Comparison of ENCODE assay signal across 22 cellular contexts in genomic region chr18:32303400-32303799, GRCh38.
"Had no signal": no experiment of that assay in that cellular context is flagged by ENCODE, and none has a peak within 500 bp of the region (broad histone marks: within the 10 kb centered on the region; RNA-seq: fewer than 3 reads in every experiment).

No MANE protein-coding gene starts in this region.

- DNase-seq: activated CD4-positive, alpha-beta memory T cell treated with anti-CD3 and anti-CD28 coated beads for 36 hours; activated CD4-positive, alpha-beta T cell treated with anti-CD3 and anti-CD28 coated beads for 4 hours; activated CD4-positive, CD25-positive, alpha-beta regulatory T cell; activated naive CD4-positive, alpha-beta T cell treated with Interleukin-2 at 50 U/mL for 16 hours; activated T-cell treated with anti-CD3 and anti-CD28 coated beads, Interleukin-2, amount 50 U/mL, for 48 hours; amygdala; body of pancreas; caudate nucleus; effector memory CD8-positive, alpha-beta T cell; heart right ventricle; left colon; lower lobe of right lung; natural killer cell; pancreas; stimulated activated CD4-positive, alpha-beta T cell treated with anti-CD3 and anti-CD28 coated beads, Interleukin-12 subunit alpha, Interleukin-12 subunit beta, amount 100 ng/mL, for 4 hours; stimulated activated CD4-positive, alpha-beta T cell treated with anti-CD3 and anti-CD28 coated beads, Interleukin-4, amount 100 ng/mL, for 4 hours; stimulated activated naive CD8-positive, alpha-beta T cell treated with anti-CD3 and anti-CD28 coated beads, Interleukin-15, Interleukin-2, amounts not matched to agents 100 U/mL and 50 U/mL, for 24 hours; substantia nigra had no signal

- H3K9me3 ChIP-seq: body of pancreas, esophagus muscularis mucosa, heart right ventricle, lower lobe of right lung, neutrophil, pancreas, tibial nerve had no signal

- H3K36me3 ChIP-seq: esophagus muscularis mucosa, heart right ventricle, lower lobe of right lung, neutrophil, pancreas, tibial nerve had no signal

- H3K27me3 ChIP-seq: body of pancreas, esophagus muscularis mucosa, heart right ventricle, pancreas, tibial nerve had no signal

- H3K27ac ChIP-seq: lower lobe of right lung, neutrophil had no signal

- H3K4me1 ChIP-seq: lower lobe of right lung had no signal

- H3K36me3 Mint-ChIP-seq: activated CD4-positive, alpha-beta memory T cell treated with anti-CD3 and anti-CD28 coated beads for 36 hours; natural killer cell had no signal

- H3K9me3 Mint-ChIP-seq: activated CD4-positive, alpha-beta memory T cell treated with anti-CD3 and anti-CD28 coated beads for 36 hours; effector memory CD8-positive, alpha-beta T cell; natural killer cell; T-helper 1 cell treated with Interleukin-12 subunit alpha and Interleukin-12 subunit beta and Interleukin-4 antibody, amounts not matched to agents 30 μg/mL and 1 μg/mL, for 36 hours had no signal

- H3K4me3 ChIP-seq: body of pancreas, esophagus muscularis mucosa, heart right ventricle, lower lobe of right lung, pancreas, tibial nerve had no signal

- H3K27me3 Mint-ChIP-seq: activated CD4-positive, alpha-beta memory T cell treated with anti-CD3 and anti-CD28 coated beads for 36 hours had no signal

- H3K27ac Mint-ChIP-seq: activated CD4-positive, alpha-beta memory T cell treated with anti-CD3 and anti-CD28 coated beads for 36 hours; effector memory CD8-positive, alpha-beta T cell; natural killer cell; T-helper 1 cell treated with Interleukin-12 subunit alpha and Interleukin-12 subunit beta and Interleukin-4 antibody, amounts not matched to agents 30 μg/mL and 1 μg/mL, for 36 hours had no signal

- H3K4me3 Mint-ChIP-seq: activated CD4-positive, alpha-beta memory T cell treated with anti-CD3 and anti-CD28 coated beads for 36 hours; effector memory CD8-positive, alpha-beta T cell; natural killer cell; T-helper 1 cell treated with Interleukin-12 subunit alpha and Interleukin-12 subunit beta and Interleukin-4 antibody, amounts not matched to agents 30 μg/mL and 1 μg/mL, for 36 hours had no signal

- H3K4me1 Mint-ChIP-seq: natural killer cell had no signal

- ATAC-seq: body of pancreas; effector memory CD8-positive, alpha-beta T cell; left colon; natural killer cell; pancreas; stimulated activated naive CD8-positive, alpha-beta T cell treated with anti-CD3 and anti-CD28 coated beads, Interleukin-15, Interleukin-2, amounts not matched to agents 100 U/mL and 50 U/mL, for 24 hours had no signal
